ENCODE assay signal across 1 cellular context in the genomic region with DNA sequence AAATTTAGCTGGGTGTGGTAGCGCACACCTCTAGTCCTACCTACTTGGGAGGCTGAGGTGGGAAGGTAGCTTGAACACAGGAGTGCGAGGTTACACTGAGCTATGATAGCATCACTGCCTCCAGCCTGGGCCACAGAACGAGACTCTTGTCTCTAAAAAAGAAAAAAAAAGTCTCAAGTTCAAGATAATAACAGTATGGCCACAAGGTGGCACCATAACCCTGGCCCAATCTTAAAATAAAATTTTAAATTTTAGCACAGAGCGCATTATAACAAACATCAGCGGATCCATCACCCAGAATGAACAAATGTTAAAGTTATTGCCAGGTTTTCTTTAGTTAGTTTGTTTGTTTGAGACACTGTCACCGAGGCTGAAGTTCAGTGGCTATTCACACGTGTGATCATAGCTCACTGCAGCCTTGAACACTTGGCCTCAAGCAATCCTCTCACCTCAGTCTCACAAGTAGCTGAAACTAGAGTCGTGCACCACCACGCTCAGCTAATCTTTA.
TF ChIP-seq lines count a peak whose summit lies in the region.

No MANE protein-coding gene starts in this region.

TF ChIP-seq in K562, 482 proteins besides CTCF, POLR2A, EP300 and RAD21 (continued from another document):
- TF ChIP-seq DEAF1 (CRISPR knock-in tag; IDR thresholded peaks at IDR 0.05) (0 out of 2 replicates have a peak, but pooled peaks have one; percentile 29), ZNF354B (CRISPR knock-in tag; IDR thresholded peaks at IDR 0.05) (0 out of 2 replicates have a peak, but pooled peaks have one; percentile 54)
- TF ChIP-seq, protein P1, sequence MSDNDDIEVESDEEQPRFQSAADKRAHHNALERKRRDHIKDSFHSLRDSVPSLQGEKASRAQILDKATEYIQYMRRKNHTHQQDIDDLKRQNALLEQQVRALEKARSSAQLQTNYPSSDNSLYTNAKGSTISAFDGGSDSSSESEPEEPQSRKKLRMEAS (CRISPR knock-in tag; IDR thresholded peaks at IDR 0.05) = no peak
